In genomic region chr2:174158003-174158402, GRCh38 we compare ENCODE assay signal across 8 cellular contexts.
DNase-seq lines count a peak whose midpoint lies in the region; ATAC-seq and TF ChIP-seq lines count a peak whose summit lies in the region.

No MANE protein-coding gene starts in this region.

- H2BK20ac ChIP-seq in H9 (ENCODE audit: low read depth, low read length, poor library complexity, severe bottlenecking), result no peak overlapping the region

- no peaks in the 10 kb centered on the region for H3K79me1 ChIP-seq in H9 (ENCODE audit: insufficient read depth, low read depth, low read length, poor library complexity, severe bottlenecking)

- H3K14ac ChIP-seq in H9 (ENCODE audit: insufficient read depth, low read length), result no peak overlapping the region

- no peak overlapping the region for H3K18ac ChIP-seq in H9 (ENCODE audit: insufficient read length, low read depth, low read length)

- no peak overlapping the region for H3T11ph ChIP-seq in H9 (ENCODE audit: low read length)

- DNase-seq in NCI-H2107 treated with DMSO at 0.1 percent for 48 hours (lab: John Stamatoyannopoulos, UW; ENCODE audit: unreplicated experiment), result peak; percentile 27
- no peak for DNase-seq in NCI-H2107 (lab: John Stamatoyannopoulos, UW)
- DNase-seq in H9, result peak; percentile 65
- no peak for DNase-seq in Panc1 (ENCODE audit: low read depth, low spot score)
- peak in 2 of 3 experiments; percentile 5 to 15 for DNase-seq in effector memory CD8-positive, alpha-beta T cell
- DNase-seq in T-helper 2 cell treated with Interferon-gamma antibody and Interleukin-4, amounts not matched to agents 5 μg/mL and 100 μg/mL, for 36 hours (ENCODE audit: low spot score), result no peak
- no peak for DNase-seq in activated CD8-positive, alpha-beta memory T cell treated with anti-CD3 and anti-CD28 coated beads, Interleukin-2, amount 50 U/mL, for 48 hours

- H2AK5ac ChIP-seq in H9 (ENCODE audit: insufficient read length, low read length), result no peak overlapping the region

- H3K9me3 ChIP-seq in H9 (ENCODE audit: control insufficient read depth, low read depth, low read length), result no peaks in the 10 kb centered on the region
- no peaks in the 10 kb centered on the region for H3K9me3 ChIP-seq in Panc1 (ENCODE audit: control insufficient read depth, insufficient read depth, low read depth, low read length)

- H3K56ac ChIP-seq in H9 (ENCODE audit: insufficient read length, low read depth, low read length), result no peak overlapping the region

- H3K4me1 ChIP-seq in H9 (ENCODE audit: insufficient read depth, low read length), result no peaks in the 10 kb centered on the region
- no peaks in the 10 kb centered on the region for H3K4me1 ChIP-seq in Panc1 (ENCODE audit: control insufficient read depth, insufficient read depth, low read length)

- ATAC-seq in Panc1, result peak; percentile 87
- peak; percentile 41 for ATAC-seq in effector memory CD8-positive, alpha-beta T cell (replicated peaks)

- H3K79me2 ChIP-seq in H9 (ENCODE audit: insufficient read depth, low read length), result no peaks in the 10 kb centered on the region

- CTCF ChIA-PET in Panc1 (lab: Charles Lee), result interaction anchor here (1.0 kb wide), 1 partner anchor 183 kb away, joined by 3 read pairs; no protein-coding TSS in a partner anchor

- H3K23me2 ChIP-seq in H9 (ENCODE audit: insufficient read length, low read depth, low read length, poor library complexity, severe bottlenecking), result no peaks in the 10 kb centered on the region

- peaks cover 0 to under 1% (median 0%) of the 10 kb centered on the region in 3 experiments; a peak in 3 of 7 replicates for H3K36me3 Mint-ChIP-seq in H9 (ENCODE audit: insufficient read depth in 1 of 3, low read depth in 3 of 3)
- peaks cover 2% of the 10 kb centered on the region for H3K36me3 Mint-ChIP-seq in effector memory CD8-positive, alpha-beta T cell (ENCODE audit: insufficient read depth)
- H3K36me3 Mint-ChIP-seq in nephron (ENCODE audit: low read depth), result no peaks in the 10 kb centered on the region
- H3K36me3 Mint-ChIP-seq in T-helper 2 cell treated with Interferon-gamma antibody and Interleukin-4, amounts not matched to agents 5 μg/mL and 100 μg/mL, for 36 hours (ENCODE audit: low read depth), result peaks cover 5% of the 10 kb centered on the region

- H3K27me3 ChIP-seq in H9 (ENCODE audit: insufficient read depth, low read length), result no peaks in the 10 kb centered on the region
- H3K27me3 ChIP-seq in Panc1 (ENCODE audit: control insufficient read depth, insufficient read depth, low read length), result no peaks in the 10 kb centered on the region

- no CpG with 5 or more reads among the region's 3 CpGs for WGBS in H9 (ENCODE audit: extremely low coverage, insufficient read length, low lambda C conversion rate)

- H4K5ac ChIP-seq in H9 (ENCODE audit: insufficient read length, low read depth, low read length), result no peak overlapping the region

- TF ChIP-seq CTCF in H9 (conservative IDR thresholded peaks at IDR 0.05) (peak; percentile 79), Panc1 (IDR thresholded peaks at IDR 0.05) (peak; percentile 77), nephron (IDR thresholded peaks at IDR 0.05; ENCODE audit: unreplicated experiment in 3 of 3) (peak in 2 of 3 experiments; percentile 15 to 25)

- H3K9me3 Mint-ChIP-seq in H9 (no peaks in the 10 kb centered on the region), nephron (no peaks in the 10 kb centered on the region)
- H3K9me3 Mint-ChIP-seq in effector memory CD8-positive, alpha-beta T cell, result no peaks in the 10 kb centered on the region
- H3K9me3 Mint-ChIP-seq in T-helper 2 cell treated with Interferon-gamma antibody and Interleukin-4, amounts not matched to agents 5 μg/mL and 100 μg/mL, for 36 hours, result peaks cover 1% of the 10 kb centered on the region

- POLR2A ChIA-PET in Panc1 (lab: Charles Lee), result no interaction called here

- no peak overlapping the region for H3K9ac ChIP-seq in H9 (ENCODE audit: extremely low read depth, insufficient read length, low read length)

- H3K27ac ChIP-seq in H9 (ENCODE audit: insufficient read length, low read depth, low read length) (no peak overlapping the region), Panc1 (ENCODE audit: low read length) (no peak overlapping the region)

- no peaks in the 10 kb centered on the region for H3K36me3 ChIP-seq in Panc1 (ENCODE audit: control insufficient read depth, insufficient read depth, low read length)

- H3K4me1 Mint-ChIP-seq in H9 (peaks cover 0 to 3% of the 10 kb centered on the region in 2 experiments; a peak in 1 of 4 replicates), nephron (no peaks in the 10 kb centered on the region)
- H3K4me1 Mint-ChIP-seq in effector memory CD8-positive, alpha-beta T cell (ENCODE audit: low read depth in 2 of 2), result peaks cover 0 to 6% of the 10 kb centered on the region in 2 donors
- peaks cover 9% of the 10 kb centered on the region for H3K4me1 Mint-ChIP-seq in T-helper 2 cell treated with Interferon-gamma antibody and Interleukin-4, amounts not matched to agents 5 μg/mL and 100 μg/mL, for 36 hours (ENCODE audit: low read depth)

- no peak overlapping the region for H4K91ac ChIP-seq in H9 (ENCODE audit: insufficient read length, low read depth, low read length)

- intact Hi-C loops in Panc1 (cut with micrococcal nuclease; ENCODE audit: unreplicated experiment), result loop anchor here (1.0 kb wide), 1 partner anchor 183 kb away; no protein-coding TSS in a partner anchor

- H2BK120ac ChIP-seq in H9 (ENCODE audit: low read depth, low read length, poor library complexity, severe bottlenecking), result no peak overlapping the region

- H4K8ac ChIP-seq in H9 (replicated peaks; ENCODE audit: insufficient read length, low read depth, low read length), result no peak overlapping the region

- H4K20me1 ChIP-seq in H9 (ENCODE audit: control insufficient read depth, insufficient read depth, insufficient read length), result no peaks in the 10 kb centered on the region

- H3K4me3 Mint-ChIP-seq in H9, result no peak overlapping the region
- no peak overlapping the region for H3K4me3 Mint-ChIP-seq in effector memory CD8-positive, alpha-beta T cell
- H3K4me3 Mint-ChIP-seq in nephron, result no peak overlapping the region
- H3K4me3 Mint-ChIP-seq in T-helper 2 cell treated with Interferon-gamma antibody and Interleukin-4, amounts not matched to agents 5 μg/mL and 100 μg/mL, for 36 hours, result no peak overlapping the region

- H2AFZ ChIP-seq in H9 (ENCODE audit: low read length), result no peak overlapping the region

- no peak overlapping the region for H2BK5ac ChIP-seq in H9 (ENCODE audit: insufficient read length, low read length)

- BruUV-seq in Panc1 (replicated peaks; lab: Mats Ljungman, UMichigan), result no TSS peak

- H3K27me3 Mint-ChIP-seq in H9 (ENCODE audit: low read depth) (no peaks in the 10 kb centered on the region), nephron (ENCODE audit: low read depth) (no peaks in the 10 kb centered on the region)
- no peaks in the 10 kb centered on the region for H3K27me3 Mint-ChIP-seq in effector memory CD8-positive, alpha-beta T cell
- no peaks in the 10 kb centered on the region for H3K27me3 Mint-ChIP-seq in T-helper 2 cell treated with Interferon-gamma antibody and Interleukin-4, amounts not matched to agents 5 μg/mL and 100 μg/mL, for 36 hours (ENCODE audit: low read depth)

- no peak overlapping the region for H3K4me2 ChIP-seq in H9 (ENCODE audit: insufficient read depth, insufficient read length, low read length)

- in situ Hi-C loops in Panc1 (cut with HindIII; ENCODE audit: low pct_unique_long_range_greater_than_20kb, low sequenced_read_pairs), result no loop called here

- H3K4me3 ChIP-seq in Panc1 (ENCODE audit: low read depth in 2 of 2, low read length in 2 of 2), result no peak overlapping the region

- no peak overlapping the region for H3K23ac ChIP-seq in H9 (ENCODE audit: insufficient read length, low read depth, low read length)

- no peak overlapping the region for H2BK12ac ChIP-seq in H9 (ENCODE audit: insufficient read length, low read depth, low read length)

- no peak overlapping the region; a peak in 1 of 7 replicates for H3K27ac Mint-ChIP-seq in H9
- no peak overlapping the region for H3K27ac Mint-ChIP-seq in effector memory CD8-positive, alpha-beta T cell
- no peak overlapping the region for H3K27ac Mint-ChIP-seq in nephron
- no peak overlapping the region for H3K27ac Mint-ChIP-seq in T-helper 2 cell treated with Interferon-gamma antibody and Interleukin-4, amounts not matched to agents 5 μg/mL and 100 μg/mL, for 36 hours

- no peak overlapping the region for H2BK15ac ChIP-seq in H9 (ENCODE audit: low read depth, low read length)

- no peak overlapping the region for H3K4ac ChIP-seq in H9 (ENCODE audit: low read depth, low read length)

Comparison
In these comparisons a context has a peak if more than half of its experiments do, and no peak if none do; other contexts are left out.
1. DNase-seq: peak in NCI-H2107 treated with DMSO at 0.1 percent for 48 hours (single experiment), H9 (single experiment) and effector memory CD8-positive, alpha-beta T cell (2 of 3); none in NCI-H2107 (single experiment), Panc1 (single experiment), T-helper 2 cell treated with Interferon-gamma antibody and Interleukin-4, amounts not matched to agents 5 μg/mL and 100 μg/mL, for 36 hours (single experiment) and activated CD8-positive, alpha-beta memory T cell treated with anti-CD3 and anti-CD28 coated beads, Interleukin-2, amount 50 U/mL, for 48 hours (single experiment).
2. CTCF ChIP-seq: peak in every context shown above with its lines; median percentile 79 in H9; 77 in Panc1; 20 in nephron.